In the genomic region with DNA sequence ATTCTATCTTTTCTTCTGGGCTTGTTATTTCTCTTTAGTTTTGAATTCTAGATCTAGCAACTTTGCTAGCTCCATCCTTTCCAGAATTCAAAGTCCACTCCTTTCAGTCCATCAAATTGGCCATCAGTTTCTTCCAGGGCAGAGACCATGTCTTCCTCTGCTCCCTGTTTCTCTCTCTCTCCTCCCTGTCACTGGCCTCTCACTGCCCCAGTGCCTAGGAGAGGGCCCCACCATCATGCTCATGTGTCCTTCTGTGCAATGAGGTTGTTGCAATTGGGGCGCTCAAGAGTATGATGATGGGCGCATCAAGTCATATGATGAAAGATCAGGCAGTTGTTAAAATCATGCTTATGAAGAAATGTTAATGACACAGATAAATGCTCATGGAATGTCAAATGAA, we compare ENCODE assay signal across 27 cellular contexts.
"Had no signal": no experiment of that assay in that cellular context is flagged by ENCODE, and none has a peak within 500 bp of the region (broad histone marks: within the 10 kb centered on the region; RNA-seq: fewer than 3 reads in every experiment).

No MANE protein-coding gene starts in this region.

- H3K36me3 ChIP-seq: ascending aorta, cardiac muscle cell, Peyer's patch, SJSA1 had no signal

- H3K27me3 ChIP-seq: ascending aorta, cardiac muscle cell, Peyer's patch, SJSA1 had no signal

- H3K4me1 ChIP-seq: ascending aorta had no signal

- DNase-seq: activated CD4-positive, alpha-beta T cell treated with anti-CD3 and anti-CD28 coated beads, Interleukin-2, amount 10 ng/mL, durations not matched to agents 24 days and 14 days; activated CD4-positive, alpha-beta T cell treated with anti-CD3 and anti-CD28 coated beads, Interleukin-2, amount 50 U/mL, for 4 hours; activated CD8-positive, alpha-beta T cell treated with anti-CD3 and anti-CD28 coated beads for 36 hours; activated effector memory CD4-positive, alpha-beta T cell treated with anti-CD3 and anti-CD28 coated beads, Interleukin-2, amount 50 U/mL, for 16 hours; activated naive CD4-positive, alpha-beta T cell; activated naive CD8-positive, alpha-beta T cell treated with anti-CD3 and anti-CD28 coated beads, Interleukin-2, amount 10 ng/mL, durations not matched to agents 7 days and 5 days; activated T-cell treated with anti-CD3 and anti-CD28 coated beads, Interleukin-2, amount 50 U/mL, for 1 hour; activated T-cell treated with anti-CD3 and anti-CD28 coated beads, Interleukin-2, amount 50 U/mL, for 72 hours; amygdala; NCI-H1105; NCI-H1417 treated with DMSO at 0.1 percent for 48 hours; NCI-H1694 treated with DMSO at 0.1 percent for 48 hours; NCI-H2029; NCI-H345; NCI-H510A; NCI-H748 treated with DMSO at 0.1 percent for 48 hours; NK-92 treated with Interleukin-12 subunit alpha and Interleukin-12 subunit beta, amount 100 ng/mL, for 24 hours; PC-3; Peyer's patch; RPMI8226; SHP77 treated with DMSO at 0.1 percent for 48 hours; SK-N-SH had no signal

- ATAC-seq: activated CD8-positive, alpha-beta T cell treated with anti-CD3 and anti-CD28 coated beads for 36 hours; activated T-cell treated with anti-CD3 and anti-CD28 coated beads, Interleukin-2, amount 50 U/mL, for 72 hours; activated T-helper 17 cell treated with anti-CD3 and anti-CD28 coated beads, Interleukin-2, amount 50 U/mL, for 72 hours; PC-3 had no signal

- H3K4me3 ChIP-seq: ascending aorta, cardiac muscle cell, Peyer's patch, SJSA1 had no signal

- H3K4me2 ChIP-seq: KMS-11, SK-N-SH had no signal

- H3K9me3 ChIP-seq: Peyer's patch, SJSA1, SK-N-SH had no signal

- H3K9ac ChIP-seq: KMS-11, SK-N-SH had no signal

- H3K27ac ChIP-seq: ascending aorta, cardiac muscle cell, KMS-11, Peyer's patch, SJSA1 had no signal
